In the genomic region with DNA sequence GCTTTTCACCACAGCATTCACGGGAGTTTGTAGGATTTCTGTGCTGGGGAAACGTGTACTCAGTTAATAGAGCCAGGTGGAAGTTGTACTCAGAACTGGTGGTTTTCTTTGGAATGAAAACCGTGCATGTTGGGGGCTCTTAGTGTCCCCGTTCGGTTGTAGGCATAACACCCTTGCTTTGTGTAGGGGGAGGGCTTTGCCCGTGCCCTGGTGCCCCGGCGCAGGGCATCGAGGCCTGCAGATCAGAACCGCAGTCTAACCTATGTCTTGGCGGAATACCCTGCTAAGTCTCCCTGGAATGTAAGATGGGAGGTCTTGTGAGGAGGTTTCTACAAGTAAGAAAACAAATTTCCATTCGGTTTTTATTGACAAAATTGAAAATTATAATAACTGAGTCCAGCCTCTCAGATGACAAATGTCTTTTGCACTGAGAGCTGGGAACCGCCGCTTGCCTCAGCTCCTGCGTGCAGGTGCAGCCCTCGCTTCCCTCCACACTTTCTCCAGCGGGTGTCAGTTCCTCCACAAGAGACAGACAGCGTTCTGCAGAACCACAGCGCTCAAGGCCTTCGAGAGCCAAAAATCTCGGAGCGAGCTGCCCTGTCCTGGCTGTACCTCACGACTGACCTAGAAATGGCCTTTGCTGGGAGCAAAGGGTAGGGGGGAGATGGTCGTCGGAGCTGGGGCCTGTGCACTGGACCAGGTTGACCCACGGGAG, we compare ENCODE assay signal across 9 cellular contexts. TPM values are rescaled to one million over a fixed set of nuclear protein-coding genes. Genes with fewer than 3 reads are reported as not detected.
DNase-seq lines count a peak whose midpoint lies in the region; ATAC-seq and TF ChIP-seq lines count a peak whose summit lies in the region.
"Not testable (repeated sequence)": the region's sequence is repeated elsewhere in the genome, so short reads cannot be mapped to it uniquely, and the experiment has no call there.
"Had no signal": no experiment of that assay in that cellular context is flagged by ENCODE, and none has a peak within 500 bp of the region (broad histone marks: within the 10 kb centered on the region; RNA-seq: fewer than 3 reads in every experiment).

No MANE protein-coding gene starts in this region.

- not testable (repeated sequence) for H3K9ac ChIP-seq in colonic mucosa (ENCODE audit: low read depth in 2 of 2, low read length in 2 of 2)

- not testable (repeated sequence) for H3K27me3 ChIP-seq in BJ (ENCODE audit: control insufficient read depth, insufficient read depth, low read length); H7 (ENCODE audit: control insufficient read depth, insufficient read depth, low read length); colonic mucosa; heart right ventricle

- ATAC-seq in heart right ventricle = not testable (repeated sequence)
- peak; percentile 48 to 69 for ATAC-seq in natural killer cell treated with Interleukin-12 subunit alpha and Interleukin-12 subunit beta and Interleukin-15 and Interleukin-18, amount 100 ng/mL, for 72 hours

- H4K20me1 ChIP-seq in OCI-LY7 (ENCODE audit: insufficient read depth, low read length) = not testable (repeated sequence)

- DNase-seq in BJ (ENCODE audit: low read depth); H7; OCI-LY7 (ENCODE audit: low spot score); activated T-helper 1 cell treated with anti-CD3 and anti-CD28 coated beads, Interleukin-12 subunit alpha, Interleukin-12 subunit beta, Interleukin-2, Interleukin-4 antibody, amounts not matched to agents 30 ng/mL and 10 ng/mL and 1 ng/mL, durations not matched to agents 14 hours and 24 hours and 36 hours (ENCODE audit: low spot score); colonic mucosa; heart right ventricle; natural killer cell treated with Interleukin-12 subunit alpha and Interleukin-12 subunit beta and Interleukin-15 and Interleukin-18, amount 100 ng/mL, for 72 hours (ENCODE audit: low spot score): not testable (repeated sequence)
- DNase-seq in stimulated activated CD4-positive, alpha-beta T cell treated with anti-CD3 and anti-CD28 coated beads, Interleukin-1b, Interleukin-23, amount 100 ng/mL, for 48 hours = peak; percentile 3

- H3K4me3 ChIP-seq in BJ (ENCODE audit: low read depth, low read length) = peak overlapping the region; percentile 46
- peak overlapping the region; percentile 15; the same call in 1 of the 2 replicates for H3K4me3 ChIP-seq in H7 (ENCODE audit: insufficient read depth, low read depth, low read length)
- H3K4me3 ChIP-seq in OCI-LY7 (ENCODE audit: low read depth, low read length, poor library complexity, severe bottlenecking) = peak overlapping the region; percentile 74
- H3K4me3 ChIP-seq in colonic mucosa = peak overlapping the region; percentile 32
- H3K4me3 ChIP-seq in heart right ventricle = peak overlapping the region in 9 of 10 donors; percentile 38 to 66 (median 56)

- not testable (repeated sequence) for H3K4me1 ChIP-seq in OCI-LY7 (ENCODE audit: insufficient read depth, low read length, poor library complexity, severe bottlenecking); colonic mucosa; heart right ventricle

- POLR2A ChIA-PET in BJ (lab: Charles Lee); OCI-LY7 (lab: Charles Lee): not testable (repeated sequence)

- BruUV-seq in OCI-LY7 (replicated peaks; lab: Mats Ljungman, UMichigan) = not testable (repeated sequence)

- not testable (repeated sequence) for H3K36me3 Mint-ChIP-seq in activated T-helper 1 cell treated with anti-CD3 and anti-CD28 coated beads, Interleukin-12 subunit alpha, Interleukin-12 subunit beta, Interleukin-2, Interleukin-4 antibody, amounts not matched to agents 30 ng/mL and 10 ng/mL and 1 ng/mL, durations not matched to agents 14 hours and 24 hours and 36 hours (ENCODE audit: low read depth); natural killer cell treated with Interleukin-12 subunit alpha and Interleukin-12 subunit beta and Interleukin-15 and Interleukin-18, amount 100 ng/mL, for 72 hours

- H3K79me2 ChIP-seq in OCI-LY7 (ENCODE audit: insufficient read depth, low read depth, low read length) = not testable (repeated sequence)

- H3K9me3 Mint-ChIP-seq in activated T-helper 1 cell treated with anti-CD3 and anti-CD28 coated beads, Interleukin-12 subunit alpha, Interleukin-12 subunit beta, Interleukin-2, Interleukin-4 antibody, amounts not matched to agents 30 ng/mL and 10 ng/mL and 1 ng/mL, durations not matched to agents 14 hours and 24 hours and 36 hours; natural killer cell treated with Interleukin-12 subunit alpha and Interleukin-12 subunit beta and Interleukin-15 and Interleukin-18, amount 100 ng/mL, for 72 hours: not testable (repeated sequence)

- not testable (repeated sequence) for H3K27me3 Mint-ChIP-seq in activated T-helper 1 cell treated with anti-CD3 and anti-CD28 coated beads, Interleukin-12 subunit alpha, Interleukin-12 subunit beta, Interleukin-2, Interleukin-4 antibody, amounts not matched to agents 30 ng/mL and 10 ng/mL and 1 ng/mL, durations not matched to agents 14 hours and 24 hours and 36 hours (ENCODE audit: insufficient read depth); natural killer cell treated with Interleukin-12 subunit alpha and Interleukin-12 subunit beta and Interleukin-15 and Interleukin-18, amount 100 ng/mL, for 72 hours

- H3K9me3 ChIP-seq in OCI-LY7 (ENCODE audit: low read length); colonic mucosa; heart right ventricle: not testable (repeated sequence)

- peak overlapping the region; percentile 94 for H3K4me3 Mint-ChIP-seq in activated T-helper 1 cell treated with anti-CD3 and anti-CD28 coated beads, Interleukin-12 subunit alpha, Interleukin-12 subunit beta, Interleukin-2, Interleukin-4 antibody, amounts not matched to agents 30 ng/mL and 10 ng/mL and 1 ng/mL, durations not matched to agents 14 hours and 24 hours and 36 hours
- H3K4me3 Mint-ChIP-seq in natural killer cell treated with Interleukin-12 subunit alpha and Interleukin-12 subunit beta and Interleukin-15 and Interleukin-18, amount 100 ng/mL, for 72 hours = peak overlapping the region; percentile 92

- TF ChIP-seq CTCF in BJ (IDR thresholded peaks at IDR 0.05; ENCODE audit: insufficient read depth, low read depth, low read length); OCI-LY7 (conservative IDR thresholded peaks at IDR 0.05; ENCODE audit: low read length); colonic mucosa (IDR thresholded peaks at IDR 0.05); heart right ventricle (IDR thresholded peaks at IDR 0.05): not testable (repeated sequence)

- not testable (repeated sequence) for H3K36me3 ChIP-seq in BJ (ENCODE audit: control insufficient read depth, insufficient read depth, low read length); H7 (replicated peaks; ENCODE audit: control insufficient read depth, insufficient read depth, low read length); OCI-LY7 (ENCODE audit: insufficient read depth, low read length); colonic mucosa; heart right ventricle

- not testable (repeated sequence) for H3K9me2 ChIP-seq in OCI-LY7 (ENCODE audit: insufficient read depth, low read length)

- intact Hi-C loops in OCI-LY7 (cut with micrococcal nuclease; ENCODE audit: unreplicated experiment); activated T-helper 1 cell treated with anti-CD3 and anti-CD28 coated beads, Interleukin-12 subunit alpha, Interleukin-12 subunit beta, Interleukin-2, Interleukin-4 antibody, amounts not matched to agents 30 ng/mL and 10 ng/mL and 1 ng/mL, durations not matched to agents 14 hours and 24 hours and 36 hours (cut with micrococcal nuclease); colonic mucosa (cut with DNase I); heart right ventricle (cut with DNase I): not testable (repeated sequence)

- peak overlapping the region; percentile 96 for H3K27ac Mint-ChIP-seq in activated T-helper 1 cell treated with anti-CD3 and anti-CD28 coated beads, Interleukin-12 subunit alpha, Interleukin-12 subunit beta, Interleukin-2, Interleukin-4 antibody, amounts not matched to agents 30 ng/mL and 10 ng/mL and 1 ng/mL, durations not matched to agents 14 hours and 24 hours and 36 hours
- H3K27ac Mint-ChIP-seq in natural killer cell treated with Interleukin-12 subunit alpha and Interleukin-12 subunit beta and Interleukin-15 and Interleukin-18, amount 100 ng/mL, for 72 hours = peak overlapping the region; percentile 90 to 97

- CTCF ChIA-PET in BJ (lab: Yijun Ruan, JAX); OCI-LY7 (lab: Charles Lee; ENCODE audit: unreplicated experiment): not testable (repeated sequence)

- H3K4me1 Mint-ChIP-seq in activated T-helper 1 cell treated with anti-CD3 and anti-CD28 coated beads, Interleukin-12 subunit alpha, Interleukin-12 subunit beta, Interleukin-2, Interleukin-4 antibody, amounts not matched to agents 30 ng/mL and 10 ng/mL and 1 ng/mL, durations not matched to agents 14 hours and 24 hours and 36 hours (ENCODE audit: low read depth) = peaks cover 17% of the 10 kb centered on the region
- H3K4me1 Mint-ChIP-seq in natural killer cell treated with Interleukin-12 subunit alpha and Interleukin-12 subunit beta and Interleukin-15 and Interleukin-18, amount 100 ng/mL, for 72 hours (ENCODE audit: low read depth in 2 of 2) = peaks cover 9 to 15% of the 10 kb centered on the region in 2 donors

- H3K27ac ChIP-seq in OCI-LY7 (ENCODE audit: low read depth, low read length, poor library complexity, severe bottlenecking) (peak overlapping the region; percentile 87), colonic mucosa (peak overlapping the region; percentile 78), heart right ventricle (peak overlapping the region in 3 of 10 donors; percentile 68 to 81 (median 80))

- not testable (repeated sequence) for H2AFZ ChIP-seq in OCI-LY7 (ENCODE audit: low read length)

- peak overlapping the region; percentile 86 for H3K4me2 ChIP-seq in OCI-LY7 (ENCODE audit: low read length)

- 57 to 58% methylated on average over 8 to 14 of the region's 26 CpGs for WGBS in heart right ventricle, 2 donors

RNA-seq across cellular contexts. Expression of a gene that starts 40.1 kb away (rescaled TPM):
- not detected in 2 replicates for polyA plus RNA-seq in BJ (2011; rRNA removed)
- polyA minus RNA-seq in BJ (2011; rRNA and poly(A)+ RNA removed) = not detected in 2 replicates
- not detected in 2 replicates for total RNA-seq in H7 (2014; rRNA removed; shearing (Covaris generic))
- total RNA-seq in OCI-LY7 (2014; rRNA removed; shearing (Covaris generic)) = not detected in 2 replicates
- not detected in 2 replicates for total RNA-seq in OCI-LY7 (2022)
- total RNA-seq in activated T-helper 1 cell treated with anti-CD3 and anti-CD28 coated beads, Interleukin-12 subunit alpha, Interleukin-12 subunit beta, Interleukin-2, Interleukin-4 antibody, amounts not matched to agents 30 ng/mL and 10 ng/mL and 1 ng/mL, durations not matched to agents 14 hours and 24 hours and 36 hours = not detected in 2 replicates
- not detected for total RNA-seq in colonic mucosa
- not detected for total RNA-seq in heart right ventricle
- polyA plus RNA-seq in heart right ventricle = not detected
- not detected for total RNA-seq in natural killer cell treated with Interleukin-12 subunit alpha and Interleukin-12 subunit beta and Interleukin-15 and Interleukin-18, amount 100 ng/mL, for 72 hours
- total RNA-seq: NCI-H460 had no signal

RNA-seq across cellular contexts. Expression of a gene that starts 47.9 kb away (rescaled TPM):
- polyA plus RNA-seq in BJ (2011; rRNA removed) (51.7 and 55.7 TPM in 2 replicates), heart right ventricle (10 to 100 TPM in 1 of 2 donors, 1 to 10 TPM in 1; 4.7 to 18.1 TPM)
- polyA minus RNA-seq in BJ (2011; rRNA and poly(A)+ RNA removed) = 45.5 and 60.0 TPM in 2 replicates
- 16.8 and 17.4 TPM in 2 replicates for total RNA-seq in H7 (2014; rRNA removed; shearing (Covaris generic))
- total RNA-seq in OCI-LY7 (2014; rRNA removed; shearing (Covaris generic)) = 45.9 and 55.3 TPM in 2 replicates
- total RNA-seq in OCI-LY7 (2022) (91.5 and 92.1 TPM in 2 replicates), colonic mucosa (10 to 100 TPM in 1 of 2 donors, 1 to 10 TPM in 1; 9.7 to 18.2 TPM), heart right ventricle (10 to 100 TPM in 2 of 10 donors, 1 to 10 TPM in 8; 5.7 to 12.0 (median 8.6) TPM)
- total RNA-seq in activated T-helper 1 cell treated with anti-CD3 and anti-CD28 coated beads, Interleukin-12 subunit alpha, Interleukin-12 subunit beta, Interleukin-2, Interleukin-4 antibody, amounts not matched to agents 30 ng/mL and 10 ng/mL and 1 ng/mL, durations not matched to agents 14 hours and 24 hours and 36 hours = 30.6 and 31.8 TPM in 2 replicates
- total RNA-seq in natural killer cell treated with Interleukin-12 subunit alpha and Interleukin-12 subunit beta and Interleukin-15 and Interleukin-18, amount 100 ng/mL, for 72 hours = 10 to 100 TPM; 29.1 to 39.6 TPM

Comparison
In these comparisons a context has a peak if more than half of its experiments do, and no peak if none do; other contexts are left out.
1. H3K4me3 ChIP-seq: peak in every context shown above with its lines; median percentile 74 in OCI-LY7; 56 in heart right ventricle; 46 in BJ; 32 in colonic mucosa; 15 in H7.